Comparison of ENCODE assay signal across 8 cellular contexts in the genomic region with DNA sequence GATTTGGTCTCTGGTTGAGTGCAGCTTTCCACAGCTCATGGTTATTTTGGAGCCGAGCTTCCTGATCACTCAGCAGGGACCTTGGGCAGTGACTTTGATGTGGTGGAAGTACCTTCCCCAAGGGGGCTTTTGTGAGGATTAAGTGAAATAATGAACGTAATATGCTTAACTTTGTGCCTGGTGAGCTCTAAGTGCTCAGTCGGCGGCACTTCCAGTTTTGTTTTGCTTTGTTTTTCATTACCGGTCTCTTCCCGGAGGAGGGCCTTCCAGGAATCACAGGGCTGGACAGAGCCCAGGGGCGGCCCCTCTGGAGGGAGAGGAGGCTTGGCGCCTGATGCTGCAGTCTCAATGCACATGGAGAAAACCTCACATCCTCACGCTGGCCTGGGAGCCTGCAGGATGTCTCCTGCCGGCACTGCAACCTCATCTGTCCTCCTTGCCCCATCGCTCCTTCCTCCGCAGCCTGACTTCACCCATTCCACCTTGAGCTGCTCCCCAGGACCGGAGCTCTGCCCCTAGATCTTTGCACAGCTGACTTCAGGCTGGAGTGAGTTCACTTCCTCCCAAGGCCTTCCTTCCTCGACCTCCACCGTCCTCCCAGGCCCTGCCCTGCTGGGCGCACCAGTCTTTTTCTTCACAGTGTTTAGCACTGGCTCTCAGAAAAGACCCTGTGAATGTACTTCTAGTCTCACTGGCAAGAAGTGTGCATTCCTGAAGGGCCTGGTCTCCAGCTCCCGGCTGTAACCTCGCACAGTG. TPM values are rescaled to one million over a fixed set of nuclear protein-coding genes. Genes with fewer than 3 reads are reported as not detected.
DNase-seq lines count a peak whose midpoint lies in the region; ATAC-seq and TF ChIP-seq lines count a peak whose summit lies in the region.

No MANE protein-coding gene starts in this region.

- 38% methylated on average over 18 of the region's 18 CpGs for WGBS in liver

- TF ChIP-seq CTCF in PC-3 (conservative IDR thresholded peaks at IDR 0.05; ENCODE audit: low read depth, low read length), result no peak
- TF ChIP-seq CTCF in choroid plexus epithelial cell (conservative IDR thresholded peaks at IDR 0.05; ENCODE audit: low read depth, low read length), result no peak
- TF ChIP-seq CTCF in liver (IDR thresholded peaks at IDR 0.05; ENCODE audit: low read depth, low read length, missing input control), result no peak

- H2AFZ ChIP-seq in PC-3 (ENCODE audit: low read length), result 0 out of 2 replicates have a peak overlapping the region, but pooled peaks have one; percentile 43

- BruUV-seq in PC-3 (replicated peaks; lab: Mats Ljungman, UMichigan), result no TSS peak

- H3K27ac ChIP-seq in PC-3 (ENCODE audit: low read length) (no peak overlapping the region), liver (ENCODE audit: low read depth in 1 of 2, low read length in 2 of 2) (peak overlapping the region; percentile 71 to 76), stomach smooth muscle (ENCODE audit: low read length) (peak overlapping the region; percentile 91)

- H3K4me3 ChIP-seq in PC-3 (ENCODE audit: low read length) (peak overlapping the region; percentile 85), choroid plexus epithelial cell (ENCODE audit: low read depth, low read length) (peak overlapping the region; percentile 81), liver (ENCODE audit: low read depth in 1 of 3, low read length in 3 of 3) (peak overlapping the region; percentile 76 to 90 (median 86)), stomach smooth muscle (ENCODE audit: low read length in 2 of 2) (peak overlapping the region; percentile 83 to 92)

- H3K79me2 ChIP-seq in PC-3 (ENCODE audit: low read length), result peaks cover 30% of the 10 kb centered on the region

- H3K9ac ChIP-seq in PC-3 (ENCODE audit: low read length), result peak overlapping the region; percentile 80; the same call in 1 of the 2 replicates
- H3K9ac ChIP-seq in liver (ENCODE audit: low read depth in 1 of 2, low read length in 2 of 2), result peak overlapping the region; percentile 61 to 90
- peak overlapping the region; percentile 61 to 76 for H3K9ac ChIP-seq in stomach smooth muscle (ENCODE audit: low read length in 2 of 2)

- H3K4me2 ChIP-seq in PC-3 (ENCODE audit: low read length), result peak overlapping the region; percentile 94

- TF ChIP-seq RAD21 in liver (IDR thresholded peaks at IDR 0.05), result no peak

- ATAC-seq in PC-3 (no peak; the same call in 1 of the 2 replicates), HG03521 (IDR thresholded peaks at IDR 0.05; ENCODE audit: unreplicated experiment) (no peak), HG02840 (IDR thresholded peaks at IDR 0.05; ENCODE audit: low FRiP score, unreplicated experiment) (no peak)

- no peaks in the 10 kb centered on the region for H3K9me3 ChIP-seq in PC-3 (ENCODE audit: low read length)
- H3K9me3 ChIP-seq in liver (ENCODE audit: control insufficient read depth in 4 of 4, low read length in 3 of 4), result no peaks in the 10 kb centered on the region
- no peaks in the 10 kb centered on the region for H3K9me3 ChIP-seq in stomach smooth muscle (ENCODE audit: control insufficient read depth in 2 of 2, low read length in 2 of 2)

- CTCF ChIA-PET in PC-3 (lab: Charles Lee), result interaction anchor here (0.5 kb wide), 1 partner anchor 36 kb away, joined by 6 read pairs; no protein-coding TSS in a partner anchor

- DNase-seq in Daoy (ENCODE audit: low read depth) (peak; percentile 68), PC-3 (no peak), choroid plexus epithelial cell (ENCODE audit: low read depth) (peak; percentile 84), NCI-H146 treated with DMSO at 0.1 percent for 48 hours (lab: John Stamatoyannopoulos, UW; ENCODE audit: unreplicated experiment) (no peak)

- peaks cover 4% of the 10 kb centered on the region; the same call in 1 of the 2 replicates for H4K20me1 ChIP-seq in PC-3 (ENCODE audit: low read length)

- H3K4me1 ChIP-seq in PC-3 (ENCODE audit: insufficient read depth, low read length) (peaks cover 47% of the 10 kb centered on the region), liver (ENCODE audit: control insufficient read depth in 4 of 4, insufficient read depth in 4 of 4, low read length in 3 of 4) (peaks cover 27 to 58% (median 35%) of the 10 kb centered on the region in 4 donors), stomach smooth muscle (ENCODE audit: control insufficient read depth, insufficient read depth, low read length) (peaks cover 68% of the 10 kb centered on the region)

- H3K9me2 ChIP-seq in PC-3 (replicated peaks; ENCODE audit: low read length), result no peaks in the 10 kb centered on the region

- no peaks in the 10 kb centered on the region for H3F3A ChIP-seq in PC-3 (ENCODE audit: low read length, unreplicated experiment)

- intact Hi-C loops in PC-3 (cut with micrococcal nuclease), result no loop called here

- POLR2A ChIA-PET in PC-3 (lab: Charles Lee; ENCODE audit: unreplicated experiment), result no interaction called here

- H3K36me3 ChIP-seq in PC-3 (ENCODE audit: low read depth, low read length), result no peaks in the 10 kb centered on the region
- H3K36me3 ChIP-seq in liver (ENCODE audit: control insufficient read depth in 4 of 4, insufficient read depth in 3 of 4, low read depth in 1 of 4, low read length in 3 of 4), result no peaks in the 10 kb centered on the region
- no peaks in the 10 kb centered on the region for H3K36me3 ChIP-seq in stomach smooth muscle (ENCODE audit: control insufficient read depth in 2 of 2, insufficient read depth in 2 of 2, low read length in 2 of 2)

- H3K27me3 ChIP-seq in PC-3 (ENCODE audit: low read length) (no peaks in the 10 kb centered on the region), liver (ENCODE audit: control insufficient read depth in 4 of 4, insufficient read depth in 4 of 4, low read length in 3 of 4) (no peaks in the 10 kb centered on the region), stomach smooth muscle (ENCODE audit: control insufficient read depth in 1 of 2, insufficient read depth in 2 of 2, low read length in 2 of 2) (no peaks in the 10 kb centered on the region)

TF ChIP-seq in liver, 16 proteins besides CTCF, POLR2A, EP300 and RAD21:
- TF ChIP-seq RXRA (IDR thresholded peaks at IDR 0.05) (peak in 1 of 2 donors; percentile 4), EGR1 (IDR thresholded peaks at IDR 0.05; ENCODE audit: low read depth in 2 of 2) (peak in 1 of 2 donors; percentile 27)
- TF ChIP-seq, protein P1, sequence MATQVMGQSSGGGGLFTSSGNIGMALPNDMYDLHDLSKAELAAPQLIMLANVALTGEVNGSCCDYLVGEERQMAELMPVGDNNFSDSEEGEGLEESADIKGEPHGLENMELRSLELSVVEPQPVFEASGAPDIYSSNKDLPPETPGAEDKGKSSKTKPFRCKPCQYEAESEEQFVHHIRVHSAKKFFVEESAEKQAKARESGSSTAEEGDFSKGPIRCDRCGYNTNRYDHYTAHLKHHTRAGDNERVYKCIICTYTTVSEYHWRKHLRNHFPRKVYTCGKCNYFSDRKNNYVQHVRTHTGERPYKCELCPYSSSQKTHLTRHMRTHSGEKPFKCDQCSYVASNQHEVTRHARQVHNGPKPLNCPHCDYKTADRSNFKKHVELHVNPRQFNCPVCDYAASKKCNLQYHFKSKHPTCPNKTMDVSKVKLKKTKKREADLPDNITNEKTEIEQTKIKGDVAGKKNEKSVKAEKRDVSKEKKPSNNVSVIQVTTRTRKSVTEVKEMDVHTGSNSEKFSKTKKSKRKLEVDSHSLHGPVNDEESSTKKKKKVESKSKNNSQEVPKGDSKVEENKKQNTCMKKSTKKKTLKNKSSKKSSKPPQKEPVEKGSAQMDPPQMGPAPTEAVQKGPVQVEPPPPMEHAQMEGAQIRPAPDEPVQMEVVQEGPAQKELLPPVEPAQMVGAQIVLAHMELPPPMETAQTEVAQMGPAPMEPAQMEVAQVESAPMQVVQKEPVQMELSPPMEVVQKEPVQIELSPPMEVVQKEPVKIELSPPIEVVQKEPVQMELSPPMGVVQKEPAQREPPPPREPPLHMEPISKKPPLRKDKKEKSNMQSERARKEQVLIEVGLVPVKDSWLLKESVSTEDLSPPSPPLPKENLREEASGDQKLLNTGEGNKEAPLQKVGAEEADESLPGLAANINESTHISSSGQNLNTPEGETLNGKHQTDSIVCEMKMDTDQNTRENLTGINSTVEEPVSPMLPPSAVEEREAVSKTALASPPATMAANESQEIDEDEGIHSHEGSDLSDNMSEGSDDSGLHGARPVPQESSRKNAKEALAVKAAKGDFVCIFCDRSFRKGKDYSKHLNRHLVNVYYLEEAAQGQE (IDR thresholded peaks at IDR 0.05), result peak; percentile 95
- TF ChIP-seq, protein P2, sequence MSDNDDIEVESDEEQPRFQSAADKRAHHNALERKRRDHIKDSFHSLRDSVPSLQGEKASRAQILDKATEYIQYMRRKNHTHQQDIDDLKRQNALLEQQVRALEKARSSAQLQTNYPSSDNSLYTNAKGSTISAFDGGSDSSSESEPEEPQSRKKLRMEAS (IDR thresholded peaks at IDR 0.05), result peak; percentile 66
- TF ChIP-seq, protein P3, sequence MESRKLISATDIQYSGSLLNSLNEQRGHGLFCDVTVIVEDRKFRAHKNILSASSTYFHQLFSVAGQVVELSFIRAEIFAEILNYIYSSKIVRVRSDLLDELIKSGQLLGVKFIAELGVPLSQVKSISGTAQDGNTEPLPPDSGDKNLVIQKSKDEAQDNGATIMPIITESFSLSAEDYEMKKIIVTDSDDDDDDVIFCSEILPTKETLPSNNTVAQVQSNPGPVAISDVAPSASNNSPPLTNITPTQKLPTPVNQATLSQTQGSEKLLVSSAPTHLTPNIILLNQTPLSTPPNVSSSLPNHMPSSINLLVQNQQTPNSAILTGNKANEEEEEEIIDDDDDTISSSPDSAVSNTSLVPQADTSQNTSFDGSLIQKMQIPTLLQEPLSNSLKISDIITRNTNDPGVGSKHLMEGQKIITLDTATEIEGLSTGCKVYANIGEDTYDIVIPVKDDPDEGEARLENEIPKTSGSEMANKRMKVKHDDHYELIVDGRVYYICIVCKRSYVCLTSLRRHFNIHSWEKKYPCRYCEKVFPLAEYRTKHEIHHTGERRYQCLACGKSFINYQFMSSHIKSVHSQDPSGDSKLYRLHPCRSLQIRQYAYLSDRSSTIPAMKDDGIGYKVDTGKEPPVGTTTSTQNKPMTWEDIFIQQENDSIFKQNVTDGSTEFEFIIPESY (IDR thresholded peaks at IDR 0.05), result no peak

RNA-seq across cellular contexts. Expression of a gene that starts 1.6 kb away (rescaled TPM):
- total RNA-seq in Daoy (2014; rRNA removed; shearing (Covaris generic)), result 7.5 and 9.2 TPM in 2 replicates
- 15.9 and 19.7 TPM in 2 replicates for total RNA-seq in PC-3 (2014; rRNA removed)
- 10 to 100 TPM in 1 of 2 donors, 1 to 10 TPM in 1; 2.9 to 15.1 TPM for total RNA-seq in liver
- polyA plus RNA-seq in liver, result 10 to 100 TPM in 1 of 2 donors, 1 to 10 TPM in 1; 5.0 to 12.8 TPM

RNA-seq across cellular contexts. Expression of a gene that starts 48.2 kb away (rescaled TPM):
- 47.8 and 51.1 TPM in 2 replicates for total RNA-seq in Daoy (2014; rRNA removed; shearing (Covaris generic))
- total RNA-seq in PC-3 (2014; rRNA removed) (11.8 and 25.2 TPM in 2 replicates), liver (10 to 100 TPM; 21.2 to 82.8 TPM)
- polyA plus RNA-seq in liver, result 10 to 100 TPM; 37.6 to 42.6 TPM

Comparison
In these comparisons a context has a peak if more than half of its experiments do, and no peak if none do; other contexts are left out.
1. DNase-seq: peak in Daoy (single experiment) and choroid plexus epithelial cell (single experiment); none in PC-3 (single experiment) and NCI-H146 treated with DMSO at 0.1 percent for 48 hours (single experiment).
2. Peak in every context shown above with its lines, with median percentiles within 50 percentile points of each other: H3K4me3 ChIP-seq and H3K9ac ChIP-seq.